ENCODE assay signal across 8 cellular contexts in the genomic region with DNA sequence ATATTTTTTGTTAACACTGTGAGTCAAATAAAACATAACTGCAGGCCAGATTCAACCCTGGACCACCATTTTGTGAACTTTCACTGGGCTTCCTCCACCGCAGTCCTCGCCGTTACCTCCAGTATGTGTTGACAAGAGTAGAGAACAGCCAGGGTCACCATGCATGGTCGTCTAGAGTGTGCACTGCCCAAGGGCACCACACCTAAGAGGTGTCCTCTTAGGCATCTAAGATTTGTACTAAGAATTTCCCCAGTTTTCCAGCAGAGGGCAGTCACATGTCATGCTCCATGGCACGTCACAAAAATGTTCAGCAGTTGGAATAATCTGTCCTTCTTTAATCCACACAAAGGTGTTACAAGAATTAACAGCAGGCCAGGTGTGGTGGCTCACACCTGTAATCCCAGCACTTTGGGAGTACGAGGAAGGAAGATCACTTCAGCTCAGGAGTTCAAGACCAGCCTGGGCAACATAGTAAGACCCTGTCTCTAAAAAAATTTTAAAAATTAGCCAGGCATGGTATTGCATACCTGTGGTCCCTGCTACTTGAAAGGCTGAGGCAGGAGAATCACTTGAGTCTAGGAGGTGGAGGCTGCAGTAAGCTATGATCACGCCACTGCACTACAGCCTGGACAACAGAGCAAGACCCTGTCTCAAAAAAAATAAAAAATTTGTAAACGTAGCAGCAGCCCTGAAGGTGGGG.
DNase-seq lines count a peak whose midpoint lies in the region; ATAC-seq and TF ChIP-seq lines count a peak whose summit lies in the region.

No MANE protein-coding gene starts in this region.

- CTCF ChIA-PET in GM10248 (lab: Yijun Ruan, JAX): interaction anchor here (0.9 to 1.7 kb wide), 10 partner anchors 15 to 204 kb away, joined by 3 to 6 read pairs (median 3); no protein-coding TSS in a partner anchor

- DNase-seq in GM10248 (ENCODE audit: extremely low spot score) (peak; percentile 77), NCI-H2107 treated with DMSO at 0.1 percent for 48 hours (lab: John Stamatoyannopoulos, UW; ENCODE audit: unreplicated experiment) (peak; percentile 75), cerebellar cortex (ENCODE audit: low spot score) (peak; percentile 78), left lobe of liver (ENCODE audit: low spot score) (peak; percentile 55)
- peak; percentile 14 to 17 for DNase-seq in stimulated activated CD8-positive, alpha-beta memory T cell treated with anti-CD3 and anti-CD28 coated beads, Interleukin-2, amount 100 ng/mL, for 1 hour (ENCODE audit: low read depth in 2 of 2)

- ATAC-seq in HG02678 (IDR thresholded peaks at IDR 0.05; ENCODE audit: unreplicated experiment) (peak; percentile 60), left lobe of liver (peak; percentile 96), GM19397 (IDR thresholded peaks at IDR 0.05; ENCODE audit: unreplicated experiment) (no peak)

- POLR2A ChIA-PET in GM10248 (lab: Yijun Ruan, JAX): no interaction called here

- TF ChIP-seq CTCF in GM10248 (IDR thresholded peaks at IDR 0.05; ENCODE audit: control extremely low read depth, extremely low read depth, low read depth, missing control alignments) (peak; percentile 79), VCaP (conservative IDR thresholded peaks at IDR 0.05) (peak; percentile 83)

- H3K27ac ChIP-seq in VCaP: no peak overlapping the region

Comparison
In these comparisons a context has a peak if more than half of its experiments do, and no peak if none do; other contexts are left out.
1. DNase-seq: peak in every context shown above with its lines; median percentile 78 in cerebellar cortex; 77 in GM10248; 75 in NCI-H2107 treated with DMSO at 0.1 percent for 48 hours; 55 in left lobe of liver; 16 in stimulated activated CD8-positive, alpha-beta memory T cell treated with anti-CD3 and anti-CD28 coated beads, Interleukin-2, amount 100 ng/mL, for 1 hour.